33 cellular contexts compared by ENCODE assay signal in the genomic region with DNA sequence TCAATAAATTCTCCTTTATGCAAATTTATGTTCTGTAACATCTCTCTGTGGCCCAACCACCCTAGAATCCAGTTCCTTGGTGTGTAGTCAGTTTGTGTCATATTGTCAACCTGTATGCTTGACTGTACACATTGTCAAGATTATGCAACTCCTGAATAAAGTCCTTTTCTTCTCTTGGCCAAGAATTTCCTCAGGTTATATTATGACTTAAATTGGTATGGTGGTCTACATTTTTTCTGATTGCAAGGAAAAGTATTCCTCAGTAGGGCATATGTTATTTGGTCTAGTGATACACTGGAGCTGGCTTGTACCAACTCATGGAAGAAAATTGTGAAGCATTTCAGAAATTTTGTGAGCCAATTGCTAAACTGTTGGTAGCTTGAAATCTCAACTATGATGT.
"Had no signal": no experiment of that assay in that cellular context is flagged by ENCODE, and none has a peak within 500 bp of the region (broad histone marks: within the 10 kb centered on the region; RNA-seq: fewer than 3 reads in every experiment).

No MANE protein-coding gene starts in this region.

- H3K9me3 ChIP-seq: adrenal gland, body of pancreas, breast epithelium had no signal

- H3K4me3 ChIP-seq: adrenal gland, body of pancreas, breast epithelium had no signal

- H3K36me3 Mint-ChIP-seq: activated CD4-positive, alpha-beta memory T cell treated with anti-CD3 and anti-CD28 coated beads for 36 hours; activated CD8-positive, alpha-beta memory T cell treated with anti-CD3 and anti-CD28 coated beads, Interleukin-2, amount 10 ng/mL, durations not matched to agents 7 days and 5 days; activated naive CD4-positive, alpha-beta T cell treated with anti-CD3 and anti-CD28 coated beads, Interleukin-2, amount 10 ng/mL, durations not matched to agents 7 days and 5 days; activated naive CD4-positive, alpha-beta T cell treated with anti-CD3 and anti-CD28 coated beads, Interleukin-2, amount 50 U/mL, for 72 hours; activated naive CD8-positive, alpha-beta T cell treated with anti-CD3 and anti-CD28 coated beads for 36 hours had no signal

- H3K36me3 ChIP-seq: adrenal gland, brain microvascular endothelial cell, breast epithelium had no signal

- ATAC-seq: activated CD8-positive, alpha-beta memory T cell treated with anti-CD3 and anti-CD28 coated beads, Interleukin-2, amount 10 ng/mL, durations not matched to agents 7 days and 5 days; activated CD8-positive, alpha-beta T cell treated with anti-CD3 and anti-CD28 coated beads, Interleukin-2, amount 10 ng/mL, durations not matched to agents 7 days and 5 days; activated naive CD4-positive, alpha-beta T cell treated with anti-CD3 and anti-CD28 coated beads, Interleukin-2, amount 50 U/mL, for 72 hours; body of pancreas had no signal

- H3K4me1 Mint-ChIP-seq: activated B cell treated with CpG ODN at 0.5 μM for 24 hours; activated CD4-positive, alpha-beta T cell treated with anti-CD3 and anti-CD28 coated beads, Interleukin-2, amount 10 ng/mL, durations not matched to agents 24 days and 14 days; activated CD8-positive, alpha-beta memory T cell treated with anti-CD3 and anti-CD28 coated beads, Interleukin-2, amount 10 ng/mL, durations not matched to agents 7 days and 5 days; activated naive CD4-positive, alpha-beta T cell treated with anti-CD3 and anti-CD28 coated beads, Interleukin-2, amount 10 ng/mL, durations not matched to agents 7 days and 5 days; activated naive CD8-positive, alpha-beta T cell treated with anti-CD3 and anti-CD28 coated beads for 36 hours had no signal

- H3K4me1 ChIP-seq: adrenal gland, body of pancreas, breast epithelium had no signal

- H3K9me3 Mint-ChIP-seq: activated CD4-positive, alpha-beta T cell treated with anti-CD3 and anti-CD28 coated beads, Interleukin-2, amount 10 ng/mL, durations not matched to agents 24 days and 14 days; T-helper 1 cell treated with Interleukin-12 subunit alpha and Interleukin-12 subunit beta and Interleukin-4 antibody, amounts not matched to agents 30 μg/mL and 1 μg/mL, for 36 hours had no signal

- H3K27ac ChIP-seq: adrenal gland, body of pancreas, brain microvascular endothelial cell, breast epithelium, VCaP had no signal

- DNase-seq: activated B cell treated with CpG ODN at 0.5 μM for 24 hours; activated CD4-positive, alpha-beta memory T cell treated with anti-CD3 and anti-CD28 coated beads for 36 hours; activated CD4-positive, alpha-beta T cell treated with anti-CD3 and anti-CD28 coated beads for 4 hours; activated CD4-positive, alpha-beta T cell treated with anti-CD3 and anti-CD28 coated beads, Interleukin-2, amount 10 ng/mL, durations not matched to agents 24 days and 14 days; activated CD4-positive, alpha-beta T cell treated with anti-CD3 and anti-CD28 coated beads, Interleukin-2, amount 50 U/mL, for 1 hour; activated CD4-positive, alpha-beta T cell treated with anti-CD3 and anti-CD28 coated beads, Interleukin-2, amount 50 U/mL, for 4 hours; activated CD4-positive, CD25-positive, alpha-beta regulatory T cell treated with anti-CD3 and anti-CD28 coated beads, Interleukin-2, amount 50 U/mL, for 72 hours; activated CD8-positive, alpha-beta memory T cell treated with anti-CD3 and anti-CD28 coated beads for 24 hours; activated CD8-positive, alpha-beta memory T cell treated with anti-CD3 and anti-CD28 coated beads, Interleukin-2, amount 10 ng/mL, durations not matched to agents 7 days and 5 days; activated CD8-positive, alpha-beta memory T cell treated with anti-CD3 and anti-CD28 coated beads, Interleukin-2, amount 50 U/mL, for 48 hours; activated CD8-positive, alpha-beta T cell treated with anti-CD3 and anti-CD28 coated beads, Interleukin-2, amount 10 ng/mL, durations not matched to agents 7 days and 5 days; activated effector memory CD4-positive, alpha-beta T cell treated with Interleukin-2 at 50 U/mL for 16 hours; activated gamma-delta T cell; activated naive CD4-positive, alpha-beta T cell treated with anti-CD3 and anti-CD28 coated beads, Interleukin-2, amount 10 ng/mL, durations not matched to agents 7 days and 5 days; activated naive CD4-positive, alpha-beta T cell treated with Interleukin-2 at 50 U/mL for 16 hours; activated naive CD8-positive, alpha-beta T cell treated with anti-CD3 and anti-CD28 coated beads for 36 hours; activated T-cell treated with anti-CD3 and anti-CD28 coated beads, Interleukin-2, amount 50 U/mL, for 24 hours; activated T-cell treated with anti-CD3 and anti-CD28 coated beads, Interleukin-2, amount 50 U/mL, for 48 hours; adrenal gland; amniotic stem cell; aorta; body of pancreas; brain microvascular endothelial cell; central memory CD4-positive, alpha-beta T cell; T-helper 1 cell; T-helper 2 cell; T-helper 9 cell had no signal

- H3K27me3 ChIP-seq: adrenal gland, body of pancreas, brain microvascular endothelial cell, breast epithelium had no signal

- H3K27me3 Mint-ChIP-seq: activated B cell treated with CpG ODN at 0.5 μM for 24 hours; activated CD4-positive, alpha-beta memory T cell treated with anti-CD3 and anti-CD28 coated beads for 36 hours; activated CD4-positive, alpha-beta T cell treated with anti-CD3 and anti-CD28 coated beads, Interleukin-2, amount 10 ng/mL, durations not matched to agents 24 days and 14 days; activated CD8-positive, alpha-beta memory T cell treated with anti-CD3 and anti-CD28 coated beads, Interleukin-2, amount 10 ng/mL, durations not matched to agents 7 days and 5 days; activated naive CD4-positive, alpha-beta T cell treated with anti-CD3 and anti-CD28 coated beads, Interleukin-2, amount 10 ng/mL, durations not matched to agents 7 days and 5 days; activated naive CD8-positive, alpha-beta T cell treated with anti-CD3 and anti-CD28 coated beads for 36 hours; activated T-cell treated with anti-CD3 and anti-CD28 coated beads, Interleukin-2, amount 50 U/mL, for 24 hours had no signal

- H3K4me3 Mint-ChIP-seq: activated B cell treated with CpG ODN at 0.5 μM for 24 hours; activated CD4-positive, alpha-beta memory T cell treated with anti-CD3 and anti-CD28 coated beads for 36 hours; activated CD4-positive, alpha-beta T cell treated with anti-CD3 and anti-CD28 coated beads, Interleukin-2, amount 10 ng/mL, durations not matched to agents 24 days and 14 days; activated CD8-positive, alpha-beta memory T cell treated with anti-CD3 and anti-CD28 coated beads, Interleukin-2, amount 10 ng/mL, durations not matched to agents 7 days and 5 days; activated CD8-positive, alpha-beta T cell treated with anti-CD3 and anti-CD28 coated beads, Interleukin-2, amount 10 ng/mL, durations not matched to agents 7 days and 5 days; activated naive CD4-positive, alpha-beta T cell treated with anti-CD3 and anti-CD28 coated beads, Interleukin-2, amount 10 ng/mL, durations not matched to agents 7 days and 5 days; activated naive CD8-positive, alpha-beta T cell treated with anti-CD3 and anti-CD28 coated beads for 36 hours; activated T-cell treated with anti-CD3 and anti-CD28 coated beads, Interleukin-2, amount 50 U/mL, for 24 hours; T-helper 1 cell treated with Interleukin-12 subunit alpha and Interleukin-12 subunit beta and Interleukin-4 antibody, amounts not matched to agents 30 μg/mL and 1 μg/mL, for 36 hours; T-helper 2 cell treated with Interferon-gamma antibody and Interleukin-4, amounts not matched to agents 5 μg/mL and 100 μg/mL, for 36 hours had no signal

- H3K27ac Mint-ChIP-seq: activated B cell treated with CpG ODN at 0.5 μM for 24 hours; activated CD4-positive, alpha-beta memory T cell treated with anti-CD3 and anti-CD28 coated beads for 36 hours; activated CD4-positive, alpha-beta T cell treated with anti-CD3 and anti-CD28 coated beads, Interleukin-2, amount 10 ng/mL, durations not matched to agents 24 days and 14 days; activated CD8-positive, alpha-beta memory T cell treated with anti-CD3 and anti-CD28 coated beads, Interleukin-2, amount 10 ng/mL, durations not matched to agents 7 days and 5 days; activated CD8-positive, alpha-beta T cell treated with anti-CD3 and anti-CD28 coated beads, Interleukin-2, amount 10 ng/mL, durations not matched to agents 7 days and 5 days; activated naive CD4-positive, alpha-beta T cell treated with anti-CD3 and anti-CD28 coated beads, Interleukin-2, amount 10 ng/mL, durations not matched to agents 7 days and 5 days; activated naive CD4-positive, alpha-beta T cell treated with anti-CD3 and anti-CD28 coated beads, Interleukin-2, amount 50 U/mL, for 72 hours; activated naive CD8-positive, alpha-beta T cell treated with anti-CD3 and anti-CD28 coated beads for 36 hours; activated T-cell treated with anti-CD3 and anti-CD28 coated beads, Interleukin-2, amount 50 U/mL, for 24 hours; activated T-helper 2 cell treated with anti-CD3 and anti-CD28 coated beads, Interferon-gamma antibody, Interleukin-2, Interleukin-4, amounts not matched to agents 10 μg/mL and 5 μg/mL and 100 μg/mL, durations not matched to agents 14 hours and 24 hours and 36 hours; T-helper 1 cell treated with Interleukin-12 subunit alpha and Interleukin-12 subunit beta and Interleukin-4 antibody, amounts not matched to agents 30 μg/mL and 1 μg/mL, for 36 hours; T-helper 2 cell treated with Interferon-gamma antibody and Interleukin-4, amounts not matched to agents 5 μg/mL and 100 μg/mL, for 36 hours had no signal
